ENCODE assay signal across 8 cellular contexts in the genomic region with DNA sequence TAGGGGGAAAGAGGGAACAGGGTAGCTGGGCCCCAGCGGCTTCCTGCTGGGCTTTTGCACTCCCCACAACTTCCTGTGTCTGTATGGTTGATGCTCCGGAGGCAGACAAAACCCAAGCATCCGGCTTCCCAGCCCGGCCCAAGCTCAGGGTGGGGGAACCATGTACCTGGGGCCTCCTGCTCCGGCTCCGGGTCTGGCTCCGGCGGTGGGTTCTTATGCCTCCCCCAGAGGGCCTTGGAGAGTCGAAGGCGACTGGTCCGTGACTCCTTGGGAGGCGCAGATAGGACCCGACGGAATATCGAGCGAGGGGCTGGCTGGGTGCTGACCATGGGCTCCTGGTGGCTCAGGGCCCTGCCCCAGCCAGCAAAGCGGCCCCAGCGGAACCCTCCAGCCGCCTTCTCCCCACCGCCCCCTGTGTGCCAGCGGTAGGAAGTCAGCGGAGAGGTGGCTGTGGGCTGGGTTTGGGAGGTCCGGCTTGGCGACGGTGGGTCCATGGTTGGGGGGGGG. TPM values are rescaled to one million over a fixed set of nuclear protein-coding genes. Genes with fewer than 3 reads are reported as not detected.
A peak's percentile ranks its signal among the peaks of the same experiment; 100 is the strongest.
DNase-seq lines count a peak whose midpoint lies in the region; ATAC-seq and TF ChIP-seq lines count a peak whose summit lies in the region.

No MANE protein-coding gene starts in this region.

- H3K27me3 ChIP-seq in gastroesophageal sphincter, result peaks cover 93% of the 10 kb centered on the region

- POLR2A ChIA-PET in activated CD4-positive, alpha-beta memory T cell treated with anti-CD3 and anti-CD28 coated beads, Interleukin-2, amount 10 ng/mL, durations not matched to agents 7 days and 5 days (lab: Charles Lee), result interaction anchor here (0.6 to 9.5 kb wide), 29 partner anchors 9 to 942 kb away, joined by 3 to 124 read pairs (median 4); a partner anchor contains a TSS

- no peak for TF ChIP-seq POLR2A in gastroesophageal sphincter (IDR thresholded peaks at IDR 0.05)

- TF ChIP-seq CTCF in gastroesophageal sphincter (IDR thresholded peaks at IDR 0.05) (no peak), mesothelial cell of epicardium (IDR thresholded peaks at IDR 0.05; ENCODE audit: unreplicated experiment) (no peak)

- no peaks in the 10 kb centered on the region for H3K36me3 ChIP-seq in gastroesophageal sphincter

- peaks cover 65% of the 10 kb centered on the region for H3K4me1 Mint-ChIP-seq in activated CD4-positive, alpha-beta memory T cell treated with anti-CD3 and anti-CD28 coated beads, Interleukin-2, amount 10 ng/mL, durations not matched to agents 7 days and 5 days
- no peaks in the 10 kb centered on the region for H3K4me1 Mint-ChIP-seq in mesothelial cell of epicardium

- ATAC-seq in HG03442 (IDR thresholded peaks at IDR 0.05; ENCODE audit: unreplicated experiment) (peak; percentile 37), gastroesophageal sphincter (no peak)

- peaks cover 4% of the 10 kb centered on the region for H3K27me3 Mint-ChIP-seq in activated CD4-positive, alpha-beta memory T cell treated with anti-CD3 and anti-CD28 coated beads, Interleukin-2, amount 10 ng/mL, durations not matched to agents 7 days and 5 days
- H3K27me3 Mint-ChIP-seq in mesothelial cell of epicardium (ENCODE audit: low read depth), result peaks cover 70% of the 10 kb centered on the region

- CTCF ChIA-PET in activated CD4-positive, alpha-beta memory T cell treated with anti-CD3 and anti-CD28 coated beads, Interleukin-2, amount 10 ng/mL, durations not matched to agents 7 days and 5 days (lab: Charles Lee), result interaction anchor here (0.5 to 2.2 kb wide), 14 partner anchors 9 to 287 kb away, joined by 3 to 24 read pairs (median 4); a partner anchor contains a TSS

- peak; percentile 88 for DNase-seq in activated CD4-positive, alpha-beta memory T cell treated with anti-CD3 and anti-CD28 coated beads, Interleukin-2, amount 10 ng/mL, durations not matched to agents 7 days and 5 days
- DNase-seq in stimulated activated CD8-positive, alpha-beta memory T cell treated with anti-CD3 and anti-CD28 coated beads, Interleukin-15, amount 100 ng/mL, for 1 hour (ENCODE audit: low read depth), result peak; percentile 53
- no peak for DNase-seq in mesothelial cell of epicardium (ENCODE audit: low spot score in 2 of 2, unreplicated experiment in 2 of 2)
- no peak for DNase-seq in NCI-H2196 (lab: John Stamatoyannopoulos, UW; ENCODE audit: unreplicated experiment)
- DNase-seq in GM03348 (ENCODE audit: low spot score), result no peak

- H3K9me3 Mint-ChIP-seq in activated CD4-positive, alpha-beta memory T cell treated with anti-CD3 and anti-CD28 coated beads, Interleukin-2, amount 10 ng/mL, durations not matched to agents 7 days and 5 days, result no peaks in the 10 kb centered on the region
- H3K9me3 Mint-ChIP-seq in mesothelial cell of epicardium, result no peaks in the 10 kb centered on the region

- 40 to 62% methylated on average over 1 to 2 of the region's 25 CpGs for WGBS in gastroesophageal sphincter (ENCODE audit: low coverage in 1 of 2), 2 donors

- H3K9me3 ChIP-seq in gastroesophageal sphincter, result no peaks in the 10 kb centered on the region

- no peak for TF ChIP-seq EP300 in gastroesophageal sphincter (IDR thresholded peaks at IDR 0.05)

- peak overlapping the region; percentile 86 for H3K4me3 Mint-ChIP-seq in activated CD4-positive, alpha-beta memory T cell treated with anti-CD3 and anti-CD28 coated beads, Interleukin-2, amount 10 ng/mL, durations not matched to agents 7 days and 5 days
- no peak overlapping the region for H3K4me3 Mint-ChIP-seq in mesothelial cell of epicardium

- H3K36me3 Mint-ChIP-seq in activated CD4-positive, alpha-beta memory T cell treated with anti-CD3 and anti-CD28 coated beads, Interleukin-2, amount 10 ng/mL, durations not matched to agents 7 days and 5 days (ENCODE audit: low read depth), result peaks cover 64% of the 10 kb centered on the region
- H3K36me3 Mint-ChIP-seq in mesothelial cell of epicardium, result no peaks in the 10 kb centered on the region

- H3K4me3 ChIP-seq in GM08714 (ENCODE audit: low read length) (peak overlapping the region; percentile 80), gastroesophageal sphincter (peak overlapping the region; percentile 7 to 45)

- peak overlapping the region in 2 of 4 donors; percentile 32 to 51 for H3K27ac ChIP-seq in gastroesophageal sphincter

- no peaks in the 10 kb centered on the region for H3K4me1 ChIP-seq in gastroesophageal sphincter

- H3K27ac Mint-ChIP-seq in activated CD4-positive, alpha-beta memory T cell treated with anti-CD3 and anti-CD28 coated beads, Interleukin-2, amount 10 ng/mL, durations not matched to agents 7 days and 5 days, result peak overlapping the region; percentile 94
- no peak overlapping the region for H3K27ac Mint-ChIP-seq in mesothelial cell of epicardium

RNA-seq across cellular contexts. Expression of a gene that starts 0.4 kb away (rescaled TPM):
- 100 to 1,000 TPM; 174 to 179 TPM for total RNA-seq in activated CD4-positive, alpha-beta memory T cell treated with anti-CD3 and anti-CD28 coated beads, Interleukin-2, amount 10 ng/mL, durations not matched to agents 7 days and 5 days
- total RNA-seq in gastroesophageal sphincter (1 to 10 TPM; 1.3 to 3.1 (median 2.1) TPM), mesothelial cell of epicardium (not detected in 3 replicates)

RNA-seq across cellular contexts. Expression of a gene that starts 14.2 kb away (rescaled TPM):
- total RNA-seq in activated CD4-positive, alpha-beta memory T cell treated with anti-CD3 and anti-CD28 coated beads, Interleukin-2, amount 10 ng/mL, durations not matched to agents 7 days and 5 days, result 10 to 100 TPM; 25.3 to 25.4 TPM
- total RNA-seq in gastroesophageal sphincter (10 to 100 TPM; 24.4 to 94.6 (median 49.9) TPM), mesothelial cell of epicardium (57.5 to 62.0 TPM (median 60.4 TPM) in 3 replicates)

RNA-seq across cellular contexts. Expression of a gene that starts 15.4 kb away (rescaled TPM):
- under 1 TPM; 0.08 to 0.10 TPM for total RNA-seq in activated CD4-positive, alpha-beta memory T cell treated with anti-CD3 and anti-CD28 coated beads, Interleukin-2, amount 10 ng/mL, durations not matched to agents 7 days and 5 days
- not detected for total RNA-seq in gastroesophageal sphincter
- not detected in 3 replicates for total RNA-seq in mesothelial cell of epicardium

RNA-seq across cellular contexts. Expression of a gene that starts 44.4 kb away (rescaled TPM):
- 1 to 10 TPM; 1.4 TPM for total RNA-seq in activated CD4-positive, alpha-beta memory T cell treated with anti-CD3 and anti-CD28 coated beads, Interleukin-2, amount 10 ng/mL, durations not matched to agents 7 days and 5 days
- under 1 TPM in 3 of 4 donors, not detected in 1; 0.19 to 0.47 (median 0.47) TPM for total RNA-seq in gastroesophageal sphincter
- not detected in 3 replicates for total RNA-seq in mesothelial cell of epicardium

RNA-seq across cellular contexts. Expression of a gene that starts 45.1 kb away (rescaled TPM):
- total RNA-seq in activated CD4-positive, alpha-beta memory T cell treated with anti-CD3 and anti-CD28 coated beads, Interleukin-2, amount 10 ng/mL, durations not matched to agents 7 days and 5 days, result 10 to 100 TPM; 96.3 to 98.2 TPM
- 100 to 1,000 TPM in 1 of 4 donors, 10 to 100 TPM in 3; 61.3 to 102 (median 70.1) TPM for total RNA-seq in gastroesophageal sphincter
- 239 to 262 TPM (median 254 TPM) in 3 replicates for total RNA-seq in mesothelial cell of epicardium

Comparison
In these comparisons a context has a peak if more than half of its experiments do, and no peak if none do; other contexts are left out.
1. DNase-seq: peak in activated CD4-positive, alpha-beta memory T cell treated with anti-CD3 and anti-CD28 coated beads, Interleukin-2, amount 10 ng/mL, durations not matched to agents 7 days and 5 days (single experiment) and stimulated activated CD8-positive, alpha-beta memory T cell treated with anti-CD3 and anti-CD28 coated beads, Interleukin-15, amount 100 ng/mL, for 1 hour (single experiment); none in mesothelial cell of epicardium (0 of 2), NCI-H2196 (single experiment) and GM03348 (single experiment).
2. RNA of a gene that starts 0.4 kb away (total RNA-seq): 174 to 179 TPM in activated CD4-positive, alpha-beta memory T cell treated with anti-CD3 and anti-CD28 coated beads, Interleukin-2, amount 10 ng/mL, durations not matched to agents 7 days and 5 days; 1.3 to 3.1 TPM in gastroesophageal sphincter and not detected in mesothelial cell of epicardium; every median in the first group is over 10 times any median in the second.